Comparison of ENCODE assay signal across 10 cellular contexts in the genomic region with DNA sequence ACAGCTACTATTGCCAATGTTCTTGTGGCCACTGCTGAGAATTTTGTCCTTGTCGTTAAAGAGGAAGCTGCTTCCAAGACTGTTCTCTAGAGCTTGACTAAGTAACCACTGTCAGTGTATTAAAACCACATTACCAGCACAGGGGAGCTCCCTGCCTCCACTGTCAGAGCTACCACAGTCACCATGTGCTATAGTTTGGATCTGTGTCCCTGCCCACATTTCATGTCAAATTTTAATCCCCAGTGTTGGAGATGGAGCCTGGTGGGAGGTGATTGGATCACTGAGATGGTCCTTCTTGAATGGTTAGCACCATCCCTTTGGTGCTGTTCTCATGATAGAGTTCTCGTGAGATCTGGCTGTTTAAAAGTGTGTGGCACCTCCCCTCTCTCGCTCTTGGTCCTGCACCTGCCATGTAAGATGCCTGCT. TPM values are rescaled to one million over a fixed set of nuclear protein-coding genes. Genes with fewer than 3 reads are reported as not detected.
DNase-seq lines count a peak whose midpoint lies in the region; ATAC-seq, FAIRE-seq and TF ChIP-seq lines count a peak whose summit lies in the region.
"Had no signal": no experiment of that assay in that cellular context is flagged by ENCODE, and none has a peak within 500 bp of the region (broad histone marks: within the 10 kb centered on the region; RNA-seq: fewer than 3 reads in every experiment).

No MANE protein-coding gene starts in this region.

- no peak overlapping the region for H3K4ac ChIP-seq in H1 (replicated peaks; ENCODE audit: insufficient read length, low read depth, low read length)

- TF ChIP-seq EP300 in H1 (IDR thresholded peaks at IDR 0.05; ENCODE audit: borderline replicate concordance in 1 of 2, low read depth in 2 of 2, low read length in 2 of 2): no peak

- no peak overlapping the region for H2BK12ac ChIP-seq in H1 (ENCODE audit: low read depth, low read length)

- no peak overlapping the region for H4K5ac ChIP-seq in H1 (ENCODE audit: insufficient read length, low read depth, low read length)

- no peaks in the 10 kb centered on the region for H3K23me2 ChIP-seq in H1 (ENCODE audit: low read depth, low read length)

- peaks cover 38% of the 10 kb centered on the region for H3K4me1 ChIP-seq in DND-41 (ENCODE audit: insufficient read depth, low read length)
- H3K4me1 ChIP-seq in H1 (replicated peaks in 1 of 4; ENCODE audit: control insufficient read depth in 3 of 4, insufficient read depth in 4 of 4, low read length in 3 of 4): peaks cover 0 to 3% (median 0%) of the 10 kb centered on the region in 4 experiments; a peak in 1 of 7 replicates
- H3K4me1 ChIP-seq: upper lobe of left lung had no signal

- H3K14ac ChIP-seq in H1 (ENCODE audit: insufficient read length): no peak overlapping the region

- H3K9me3 ChIP-seq in DND-41 (ENCODE audit: insufficient read depth, low read length, severe bottlenecking): peaks cover 12% of the 10 kb centered on the region
- H3K9me3 ChIP-seq in H1 (ENCODE audit: insufficient read depth in 2 of 2, low read depth in 1 of 2, low read length in 1 of 2): peaks cover 14 to 16% of the 10 kb centered on the region in 2 experiments

- TF ChIP-seq CTCF in DND-41 (IDR thresholded peaks at IDR 0.05; ENCODE audit: borderline replicate concordance, extremely low read depth, low read length, poor library complexity, severe bottlenecking): no peak
- TF ChIP-seq CTCF in H1 (IDR thresholded peaks at IDR 0.05; ENCODE audit: control extremely low read depth in 1 of 3, insufficient read depth in 1 of 3, low read depth in 1 of 3, low read length in 3 of 3): no peak
- no peak for TF ChIP-seq CTCF in endothelial cell (IDR thresholded peaks at IDR 0.05; ENCODE audit: unreplicated experiment)

- H3K23ac ChIP-seq in H1 (ENCODE audit: insufficient read length): no peak overlapping the region

- CTCF ChIA-PET in H1 (lab: Charles Lee; ENCODE audit: partially characterized antibody): no interaction called here

- H2AFZ ChIP-seq in DND-41 (ENCODE audit: low read depth, low read length): peak overlapping the region; percentile 41; the same call in 1 of the 2 replicates
- H2AFZ ChIP-seq in H1 (ENCODE audit: low read length): peak overlapping the region; percentile 62; the same call in 1 of the 2 replicates

- no peaks in the 10 kb centered on the region for H3K27me3 ChIP-seq in DND-41 (ENCODE audit: insufficient read depth, low read length, poor library complexity)
- H3K27me3 ChIP-seq in H1 (replicated peaks in 1 of 4; ENCODE audit: control insufficient read depth in 3 of 4, extremely low read depth in 1 of 4, insufficient read depth in 3 of 4, low read length in 3 of 4): no peaks in the 10 kb centered on the region; a peak in 1 of 7 replicates
- H3K27me3 ChIP-seq: upper lobe of left lung had no signal

- no peak overlapping the region for H3K9ac ChIP-seq in DND-41 (ENCODE audit: low read depth, low read length)
- no peak overlapping the region for H3K9ac ChIP-seq in H1 (replicated peaks in 1 of 4; ENCODE audit: extremely low read depth in 1 of 4, low read depth in 3 of 4, low read length in 3 of 4)

- H3K9me3 Mint-ChIP-seq in endothelial cell (ENCODE audit: unreplicated experiment): peaks cover 12% of the 10 kb centered on the region

- H3K56ac ChIP-seq in H1 (replicated peaks; ENCODE audit: insufficient read length, low read depth, low read length): no peak overlapping the region

- H3K4me1 Mint-ChIP-seq in endothelial cell (ENCODE audit: unreplicated experiment): no peaks in the 10 kb centered on the region

- peak overlapping the region; percentile 56 for H3K4me2 ChIP-seq in DND-41 (ENCODE audit: insufficient read depth, low read length)
- no peak overlapping the region for H3K4me2 ChIP-seq in H1 (ENCODE audit: insufficient read depth in 1 of 2, low read depth in 2 of 2, low read length in 2 of 2)

- DNase-seq in DND-41: peak; percentile 76
- DNase-seq in NAMALWA (ENCODE audit: low spot score): peak; percentile 63
- DNase-seq in H1 (ENCODE audit: low read depth in 1 of 2, low spot score in 2 of 2): no peak
- no peak for DNase-seq in inferior parietal cortex (ENCODE audit: extremely low spot score)
- DNase-seq in endothelial cell (ENCODE audit: low spot score): no peak
- no peak for DNase-seq in NCI-H1092 treated with DMSO at 0.1 percent for 48 hours (lab: John Stamatoyannopoulos, UW)
- DNase-seq: upper lobe of left lung had no signal

- H3K27me3 Mint-ChIP-seq in endothelial cell (ENCODE audit: unreplicated experiment): no peaks in the 10 kb centered on the region

- H3K27ac ChIP-seq in DND-41 (ENCODE audit: low read length): peak overlapping the region; percentile 70
- H3K27ac ChIP-seq in H1 (ENCODE audit: low read depth, low read length): no peak overlapping the region
- H3K27ac ChIP-seq: upper lobe of left lung had no signal

- WGBS in H1 (ENCODE audit: extremely low coverage in 1 of 2, insufficient coverage in 1 of 2, insufficient read length in 1 of 2, insufficient replicate concordance in 2 of 2, low coverage in 1 of 2, low lambda C conversion rate in 2 of 2, missing lambda C conversion rate in 1 of 2), 2 experiments: 96% methylated on average over 3 of the region's 3 CpGs; no CpG with 5 or more reads in 1 of the 2 experiments

- no peaks in the 10 kb centered on the region for H3K79me1 ChIP-seq in H1 (ENCODE audit: low read depth, low read length)

- H2BK20ac ChIP-seq in H1 (ENCODE audit: low read length): no peak overlapping the region

- H2BK5ac ChIP-seq in H1 (ENCODE audit: low read depth, low read length): no peak overlapping the region

- H4K8ac ChIP-seq in H1 (ENCODE audit: extremely low read depth, insufficient read depth, low read length): no peak overlapping the region

- H3K27ac Mint-ChIP-seq in endothelial cell (ENCODE audit: unreplicated experiment): no peak overlapping the region

- POLR2A ChIA-PET in H1 (lab: Charles Lee; ENCODE audit: partially characterized antibody): no interaction called here

- H3K4me3 Mint-ChIP-seq in endothelial cell (ENCODE audit: unreplicated experiment): no peak overlapping the region

- H3K36me3 Mint-ChIP-seq in endothelial cell (ENCODE audit: low read depth, unreplicated experiment): peaks cover 12% of the 10 kb centered on the region

- H4K91ac ChIP-seq in H1 (replicated peaks; ENCODE audit: insufficient read length, low read length): no peak overlapping the region

- TF ChIP-seq RAD21 in H1 (IDR thresholded peaks at IDR 0.05 in 1 of 2, conservative IDR thresholded peaks at IDR 0.05 in 1 of 2; ENCODE audit: low read depth in 2 of 2, low read length in 2 of 2): no peak

- H3K79me2 ChIP-seq in DND-41 (ENCODE audit: insufficient read depth, low read length) (no peaks in the 10 kb centered on the region), H1 (ENCODE audit: control insufficient read depth in 1 of 2, insufficient read depth in 2 of 2, low read length in 2 of 2) (no peaks in the 10 kb centered on the region)

- H4K20me1 ChIP-seq in DND-41 (ENCODE audit: insufficient read depth, low read length) (no peaks in the 10 kb centered on the region), H1 (replicated peaks in 1 of 2; ENCODE audit: control insufficient read depth in 1 of 2, insufficient read depth in 2 of 2, low read length in 2 of 2) (no peaks in the 10 kb centered on the region)

- H3K18ac ChIP-seq in H1 (ENCODE audit: extremely low read depth, low read length): no peak overlapping the region

- H2AK5ac ChIP-seq in H1 (ENCODE audit: low read depth, low read length): no peak overlapping the region

- TF ChIP-seq POLR2A in H1 (IDR thresholded peaks at IDR 0.05; ENCODE audit: control extremely low read depth in 1 of 2, low read depth in 2 of 2, low read length in 2 of 2): no peak

- H3K4me3 ChIP-seq in DND-41 (ENCODE audit: low read depth in 1 of 2, low read length in 2 of 2) (0 out of 4 replicates have a peak overlapping the region, but pooled peaks of 1 of the 2 experiments have one; percentile 20), H1 (ENCODE audit: extremely low read depth in 1 of 4, insufficient read depth in 2 of 4, low read depth in 3 of 4, low read length in 4 of 4) (no peak overlapping the region)
- H3K4me3 ChIP-seq: upper lobe of left lung had no signal

- H2BK15ac ChIP-seq in H1 (ENCODE audit: low read length): no peak overlapping the region

- no peak overlapping the region for H2BK120ac ChIP-seq in H1 (replicated peaks; ENCODE audit: low read depth, low read length)

- H3K36me3 ChIP-seq in DND-41 (ENCODE audit: insufficient read depth, low read length) (no peaks in the 10 kb centered on the region), H1 (ENCODE audit: control insufficient read depth in 2 of 4, insufficient read depth in 4 of 4, low read length in 3 of 4) (no peaks in the 10 kb centered on the region)
- H3K36me3 ChIP-seq: upper lobe of left lung had no signal

- no peak for FAIRE-seq in H1 (lab: Jason Lieb, UNC)
- FAIRE-seq: keratinocyte had no signal

- ATAC-seq in DND-41 (ENCODE audit: insufficient read depth, low read depth): peak; percentile 81
- peak; percentile 69 for ATAC-seq in GM21576 (IDR thresholded peaks at IDR 0.05; ENCODE audit: unreplicated experiment)
- ATAC-seq in GM18517 (IDR thresholded peaks at IDR 0.05; ENCODE audit: unreplicated experiment): no peak

TF ChIP-seq in H1, 55 proteins besides CTCF, POLR2A, EP300 and RAD21 (continues in another document):
- TF ChIP-seq, protein P1, sequence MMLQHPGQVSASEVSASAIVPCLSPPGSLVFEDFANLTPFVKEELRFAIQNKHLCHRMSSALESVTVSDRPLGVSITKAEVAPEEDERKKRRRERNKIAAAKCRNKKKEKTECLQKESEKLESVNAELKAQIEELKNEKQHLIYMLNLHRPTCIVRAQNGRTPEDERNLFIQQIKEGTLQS (IDR thresholded peaks at IDR 0.05; ENCODE audit: insufficient read depth, low read depth, low read length): no peak
- TF ChIP-seq TBP (IDR thresholded peaks at IDR 0.05; ENCODE audit: low read depth, low read length): no peak
- no peak for TF ChIP-seq CBX8 (IDR thresholded peaks at IDR 0.05; ENCODE audit: borderline replicate concordance, low read depth, low read length)
- no peak for TF ChIP-seq RFX5 (IDR thresholded peaks at IDR 0.05; ENCODE audit: borderline replicate concordance, low read depth, low read length)
- TF ChIP-seq TCF12 (IDR thresholded peaks at IDR 0.05; ENCODE audit: low read depth, low read length): no peak
- no peak for TF ChIP-seq NANOG (IDR thresholded peaks at IDR 0.05; ENCODE audit: insufficient read depth, low read depth, low read length, poor library complexity, severe bottlenecking)
- TF ChIP-seq BACH1 (IDR thresholded peaks at IDR 0.05; ENCODE audit: low read length): no peak

RNA-seq across cellular contexts. Expression of gene RAP1B, which starts 23.2 kb away (rescaled TPM):
- total RNA-seq in H1 (2021; fragmentation: NEBNext Ultra II Directional; extraction: Animal tissue kit (Norgen Biotek cat#: 25700)): 101 and 112 TPM in 2 replicates
- 40.7 and 61.4 TPM in 2 replicates for polyA plus RNA-seq in H1 (2011; rRNA removed)
- polyA plus RNA-seq in H1 (2011; cell fraction: cytosol; rRNA removed): 91.1 TPM
- polyA plus RNA-seq in H1 (2011; cell fraction: nucleus; rRNA removed): 23.7 TPM
- polyA plus RNA-seq in H1 (2012, experiment 1 of 2): 65.1 to 97.1 TPM (median 84.6 TPM) in 4 replicates
- 9.2 TPM for polyA plus RNA-seq in H1 (2012, experiment 2 of 2)
- 72.6 TPM for polyA plus RNA-seq in H1 (2013, experiment 1 of 2)
- polyA plus RNA-seq in H1 (2013, experiment 2 of 2): 78.4 TPM
- 28.6 and 46.4 TPM in 2 replicates for polyA minus RNA-seq in H1 (2011; rRNA and poly(A)+ RNA removed)
- 65.5 TPM for polyA minus RNA-seq in H1 (2011; cell fraction: cytosol; rRNA and poly(A)+ RNA removed)
- 44.8 TPM for polyA minus RNA-seq in H1 (2011; cell fraction: nucleus; rRNA and poly(A)+ RNA removed)
- 206 TPM for total RNA-seq in endothelial cell (ENCODE audit: unreplicated experiment)

Comparison
In these comparisons a context has a peak if more than half of its experiments do, and no peak if none do; other contexts are left out.
1. DNase-seq: peak in DND-41 (single experiment) and NAMALWA (single experiment); none in H1 (0 of 2), inferior parietal cortex (single experiment), endothelial cell (single experiment) and NCI-H1092 treated with DMSO at 0.1 percent for 48 hours (single experiment).